In genomic region chr7:131546583-131547111, GRCh38 we compare ENCODE assay signal across 8 cellular contexts. TPM values are rescaled to one million over a fixed set of nuclear protein-coding genes. Genes with fewer than 3 reads are reported as not detected.
DNase-seq lines count a peak whose midpoint lies in the region; ATAC-seq and TF ChIP-seq lines count a peak whose summit lies in the region.

No MANE protein-coding gene starts in this region.

- peaks cover 53 to 57% of the 10 kb centered on the region in 2 experiments for H3K4me1 ChIP-seq in HCT116 (ENCODE audit: control insufficient read depth in 1 of 2, insufficient read depth in 2 of 2, low read length in 2 of 2)
- peaks cover 26% of the 10 kb centered on the region for H3K4me1 ChIP-seq in endodermal cell (ENCODE audit: control insufficient read depth, insufficient read depth, low read length)

- no peak overlapping the region for H3K27ac ChIP-seq in HCT116 (ENCODE audit: low read depth, low read length)
- H3K27ac ChIP-seq in endodermal cell (ENCODE audit: low read depth, low read length) = no peak overlapping the region

- 60 to 70% methylated on average over 1 to 12 of the region's 12 CpGs for WGBS in endodermal cell (ENCODE audit: insufficient coverage in 1 of 2, insufficient read length in 1 of 2), 2 experiments

- H3K4me2 ChIP-seq in HCT116 (ENCODE audit: low read length) = no peak overlapping the region

- H3K27me3 ChIP-seq in BJ (ENCODE audit: control insufficient read depth, insufficient read depth, low read length) = no peaks in the 10 kb centered on the region; the same call in none of the 2 replicates
- H3K27me3 ChIP-seq in HCT116 (ENCODE audit: insufficient read depth, low read length) = no peaks in the 10 kb centered on the region
- no peaks in the 10 kb centered on the region for H3K27me3 ChIP-seq in endodermal cell (ENCODE audit: control insufficient read depth, insufficient read depth, low read length, poor library complexity, severe bottlenecking)

- TF ChIP-seq RAD21 in HCT116 (IDR thresholded peaks at IDR 0.05; ENCODE audit: low read depth) = no peak

- H3K4me3 ChIP-seq in BJ (ENCODE audit: low read depth, low read length) (no peak overlapping the region), HCT116 (replicated peaks in 1 of 2; ENCODE audit: low read depth in 1 of 2, low read length in 2 of 2) (no peak overlapping the region), endodermal cell (ENCODE audit: low read length) (no peak overlapping the region)

- no peak overlapping the region for H2AFZ ChIP-seq in HCT116 (ENCODE audit: low read depth, low read length, poor library complexity, severe bottlenecking)

- H3K9me3 ChIP-seq in HCT116 (ENCODE audit: control insufficient read depth in 1 of 2, insufficient read depth in 1 of 2, low read depth in 1 of 2, low read length in 2 of 2) (no peaks in the 10 kb centered on the region), endodermal cell (ENCODE audit: control insufficient read depth, low read length) (no peaks in the 10 kb centered on the region)

- no peaks in the 10 kb centered on the region for H3K36me3 ChIP-seq in BJ (ENCODE audit: control insufficient read depth, insufficient read depth, low read length)
- H3K36me3 ChIP-seq in HCT116 (ENCODE audit: control insufficient read depth in 1 of 2, insufficient read depth in 2 of 2, low read length in 2 of 2) = no peaks in the 10 kb centered on the region
- peaks cover 99% of the 10 kb centered on the region for H3K36me3 ChIP-seq in endodermal cell (ENCODE audit: control insufficient read depth, insufficient read depth, low read length)

- H3K27ac Mint-ChIP-seq in endodermal cell (no peak overlapping the region), progenitor cell of endocrine pancreas (no peak overlapping the region)

- ATAC-seq in HCT116 = peak; percentile 49
- ATAC-seq in left colon = no peak

- H3K27me3 Mint-ChIP-seq in endodermal cell (ENCODE audit: insufficient read depth) = no peaks in the 10 kb centered on the region
- H3K27me3 Mint-ChIP-seq in progenitor cell of endocrine pancreas = no peaks in the 10 kb centered on the region

- no peak for DNase-seq in BJ (ENCODE audit: low read depth)
- DNase-seq in HCT116 (ENCODE audit: low read depth, low spot score) = no peak
- DNase-seq in T-helper 9 cell = peak; percentile 34
- DNase-seq in endodermal cell = peak; percentile 97
- DNase-seq in progenitor cell of endocrine pancreas (ENCODE audit: low spot score, unreplicated experiment) = no peak
- no peak for DNase-seq in occipital lobe (lab: John Stamatoyannopoulos, UW)
- no peak for DNase-seq in left colon
- DNase-seq in HK-2 (ENCODE audit: unreplicated experiment) = no peak

- no peaks in the 10 kb centered on the region for H4K20me1 ChIP-seq in HCT116 (ENCODE audit: insufficient read depth)

- no peak for TF ChIP-seq POLR2A in HCT116 (IDR thresholded peaks at IDR 0.05; ENCODE audit: borderline replicate concordance, extremely low read depth, insufficient read depth, insufficient read length)

- RAD21 ChIA-PET in HCT116 (lab: Charles Lee; ENCODE audit: low non-redundant PET in 1 of 2, low total read pairs in 2 of 2, uncharacterized antibody in 2 of 2, unreplicated experiment in 2 of 2) = interaction anchor here in 1 of 2 experiments (1.5 kb wide), 1 partner anchor 108 kb away, joined by 3 read pairs; no protein-coding TSS in a partner anchor

- H3K9me3 Mint-ChIP-seq in endodermal cell = no peaks in the 10 kb centered on the region
- peaks cover 3% of the 10 kb centered on the region for H3K9me3 Mint-ChIP-seq in progenitor cell of endocrine pancreas (ENCODE audit: low read depth)

- TF ChIP-seq CTCF in BJ (IDR thresholded peaks at IDR 0.05; ENCODE audit: insufficient read depth, low read depth, low read length) (peak; percentile 57), HCT116 (IDR thresholded peaks at IDR 0.05 in 2 of 3, conservative IDR thresholded peaks at IDR 0.05 in 1 of 3; ENCODE audit: borderline replicate concordance in 1 of 3, insufficient read depth in 1 of 3, low read depth in 2 of 3, low read length in 2 of 3) (peak in 2 of 3 experiments; percentile 97 to 99; a peak in 4 of 6 replicates), endodermal cell (conservative IDR thresholded peaks at IDR 0.05) (peak; percentile 98), progenitor cell of endocrine pancreas (IDR thresholded peaks at IDR 0.05; ENCODE audit: unreplicated experiment) (peak; percentile 62)

- H3K4me3 Mint-ChIP-seq in endodermal cell = no peak overlapping the region
- H3K4me3 Mint-ChIP-seq in progenitor cell of endocrine pancreas (ENCODE audit: low read depth) = no peak overlapping the region

- peaks cover 46% of the 10 kb centered on the region for H3K79me2 ChIP-seq in HCT116 (ENCODE audit: insufficient read depth, low read length)

- intact Hi-C loops in HCT116 (cut with micrococcal nuclease) = loop anchor here (1.0 kb wide), 1 partner anchor 108 kb away; no protein-coding TSS in a partner anchor
- intact Hi-C loops in left colon (cut with DNase I, micrococcal nuclease) = no loop called here

- CTCF ChIA-PET in BJ (lab: Yijun Ruan, JAX) = interaction anchor here (1.2 to 2.0 kb wide), 4 partner anchors 38 to 91 kb away, joined by 3 to 5 read pairs (median 4); no protein-coding TSS in a partner anchor
- CTCF ChIA-PET in HCT116 (lab: Charles Lee) = interaction anchor here (0.6 to 2.7 kb wide), 10 partner anchors 9 to 478 kb away, joined by 3 to 19 read pairs (median 4); no protein-coding TSS in a partner anchor

- H3K9ac ChIP-seq in HCT116 (ENCODE audit: low read length) = no peak overlapping the region
- no peak overlapping the region for H3K9ac ChIP-seq in endodermal cell (ENCODE audit: extremely low read depth, low read length, poor library complexity, severe bottlenecking)

- H3K4me1 Mint-ChIP-seq in endodermal cell (peaks cover 45% of the 10 kb centered on the region), progenitor cell of endocrine pancreas (ENCODE audit: low read depth) (peaks cover 6% of the 10 kb centered on the region)

- H3K36me3 Mint-ChIP-seq in endodermal cell (ENCODE audit: low read depth) (peaks cover 73% of the 10 kb centered on the region), progenitor cell of endocrine pancreas (ENCODE audit: insufficient read depth) (no peaks in the 10 kb centered on the region)

- H3K9me2 ChIP-seq in HCT116 (ENCODE audit: insufficient read depth) = no peaks in the 10 kb centered on the region

- BruUV-seq in HCT116 (replicated peaks; lab: Mats Ljungman, UMichigan) = no TSS peak

- POLR2A ChIA-PET in BJ (lab: Charles Lee) = no interaction called here
- POLR2A ChIA-PET in HCT116 (lab: Charles Lee) = interaction anchor here (1.2 kb wide), 1 partner anchor 21 kb away, joined by 3 read pairs; no protein-coding TSS in a partner anchor

TF ChIP-seq in HCT116, 20 proteins besides CTCF, POLR2A, EP300 and RAD21 (continues in another document):
- TF ChIP-seq EZH2 (IDR thresholded peaks at IDR 0.05) (no peak), FOSL1 (IDR thresholded peaks at IDR 0.05; ENCODE audit: low read depth) (no peak), JUND (IDR thresholded peaks at IDR 0.05) (no peak), ZBTB33 (IDR thresholded peaks at IDR 0.05; ENCODE audit: extremely low read depth, insufficient replicate concordance, low read length) (no peak), CBX3 (IDR thresholded peaks at IDR 0.05; ENCODE audit: low read depth) (no peak), TCF7L2 (IDR thresholded peaks at IDR 0.05; ENCODE audit: borderline replicate concordance, extremely low read depth, insufficient read depth, insufficient read length) (no peak), EGR1 (IDR thresholded peaks at IDR 0.05; ENCODE audit: low read depth) (no peak), SIN3A (IDR thresholded peaks at IDR 0.05; ENCODE audit: low read depth) (no peak), ZNF274 (IDR thresholded peaks at IDR 0.05; ENCODE audit: low read depth, low read length) (no peak), CEBPB (IDR thresholded peaks at IDR 0.05; ENCODE audit: low read depth) (no peak), EZH2phosphoT487 (IDR thresholded peaks at IDR 0.05; ENCODE audit: borderline replicate concordance) (no peak), POLR2AphosphoS5 (IDR thresholded peaks at IDR 0.05; ENCODE audit: low read depth, low read length) (no peak), ELF1 (IDR thresholded peaks at IDR 0.05; ENCODE audit: borderline replicate concordance, low read depth) (no peak)

RNA-seq across cellular contexts. Expression of gene PODXL, which starts 9.8 kb away (rescaled TPM):
- 0.34 and 0.53 TPM in 2 replicates for polyA plus RNA-seq in BJ (2011; rRNA removed)
- polyA minus RNA-seq in BJ (2011; rRNA and poly(A)+ RNA removed) = 0.10 and 0.28 TPM in 2 replicates
- total RNA-seq in HCT116 (2021; ENCODE audit: unreplicated experiment) (37.5 TPM), endodermal cell (100 to 1,000 TPM; 523 to 701 TPM), progenitor cell of endocrine pancreas (21.2 and 27.0 TPM in 2 replicates), occipital lobe (11.1 TPM), left colon (10 to 100 TPM in 1 of 2 donors, 1 to 10 TPM in 1; 9.2 to 13.7 TPM)
- 27.1 and 29.8 TPM in 2 replicates for polyA plus RNA-seq in HCT116 (2012)
- polyA plus RNA-seq in endodermal cell (2013, experiment 1 of 2) = 279 TPM
- polyA plus RNA-seq in endodermal cell (2013, experiment 2 of 2) = 257 TPM

Comparison
In these comparisons a context has a peak if more than half of its experiments do, and no peak if none do; other contexts are left out.
1. DNase-seq: peak in T-helper 9 cell (single experiment) and endodermal cell (single experiment); none in BJ (single experiment), HCT116 (single experiment), progenitor cell of endocrine pancreas (single experiment), occipital lobe (single experiment), left colon (0 of 2) and HK-2 (single experiment).
2. RNA of gene PODXL, which starts 9.8 kb away (total RNA-seq): 523 to 701 TPM in endodermal cell; 37.5 TPM in HCT116 (single experiment), 21.2 to 27.0 TPM in progenitor cell of endocrine pancreas, 9.2 to 13.7 TPM in left colon and 11.1 TPM in occipital lobe (single experiment); every median in the first group is over 10 times any median in the second.
3. Peak in every context shown above with its lines, with median percentiles within 50 percentile points of each other: CTCF ChIP-seq.